Comparison of ENCODE assay signal across 8 cellular contexts in genomic region chr2:217785544-217786045, GRCh38.
DNase-seq lines count a peak whose midpoint lies in the region; ATAC-seq and TF ChIP-seq lines count a peak whose summit lies in the region.

No MANE protein-coding gene starts in this region.

- TF ChIP-seq CTCF in BE2C (IDR thresholded peaks at IDR 0.05; ENCODE audit: low read depth, low read length): peak; percentile 97
- peak; percentile 89 to 99 (median 96) for TF ChIP-seq CTCF in transverse colon (IDR thresholded peaks at IDR 0.05)

- H3K79me2 ChIP-seq in trophoblast cell (ENCODE audit: control insufficient read depth, insufficient read depth, low read length, poor library complexity): no peaks in the 10 kb centered on the region

- WGBS in trophoblast cell (ENCODE audit: extremely low coverage, insufficient coverage, insufficient read length): no CpG with 5 or more reads among the region's 10 CpGs
- 18% methylated on average over 10 of the region's 10 CpGs; no CpG with 5 or more reads in 1 of the 2 donors for WGBS in transverse colon (ENCODE audit: low coverage in 1 of 2), 2 donors

- H2BK120ac ChIP-seq in trophoblast cell (ENCODE audit: insufficient read depth, low read length, poor library complexity): no peak overlapping the region

- no peaks in the 10 kb centered on the region for H3K79me1 ChIP-seq in trophoblast cell (ENCODE audit: low read length)

- H3K18ac ChIP-seq in trophoblast cell (ENCODE audit: low read length): no peak overlapping the region

- H2BK12ac ChIP-seq in trophoblast cell (ENCODE audit: low read length): no peak overlapping the region

- no peak for TF ChIP-seq POLR2A in transverse colon (IDR thresholded peaks at IDR 0.05)

- no peak overlapping the region for H3K14ac ChIP-seq in trophoblast cell (ENCODE audit: low read length)

- no peak overlapping the region for H3K4me3 ChIP-seq in BE2C (ENCODE audit: low read depth, low read length)
- H3K4me3 ChIP-seq in SJCRH30: no peak overlapping the region
- no peak overlapping the region for H3K4me3 ChIP-seq in trophoblast cell (ENCODE audit: low read depth, low read length)
- H3K4me3 ChIP-seq in transverse colon: no peak overlapping the region

- H3K4me1 ChIP-seq in BE2C: no peaks in the 10 kb centered on the region
- no peaks in the 10 kb centered on the region for H3K4me1 ChIP-seq in SJCRH30
- H3K4me1 ChIP-seq in trophoblast cell (ENCODE audit: control insufficient read depth in 1 of 2, insufficient read depth in 2 of 2, low read length in 2 of 2): no peaks in the 10 kb centered on the region
- H3K4me1 ChIP-seq in transverse colon: no peaks in the 10 kb centered on the region

- H3K9ac ChIP-seq in trophoblast cell (ENCODE audit: low read length): no peak overlapping the region

- H3K9me3 ChIP-seq in BE2C: peaks cover 2% of the 10 kb centered on the region
- no peaks in the 10 kb centered on the region for H3K9me3 ChIP-seq in SJCRH30 (replicated peaks)
- peaks cover 9% of the 10 kb centered on the region for H3K9me3 ChIP-seq in trophoblast cell (ENCODE audit: insufficient read depth, low read depth, low read length)
- no peaks in the 10 kb centered on the region for H3K9me3 ChIP-seq in transverse colon

- no peak overlapping the region for H2BK5ac ChIP-seq in trophoblast cell (ENCODE audit: low read depth, low read length, poor library complexity)

- H2AFZ ChIP-seq in trophoblast cell (ENCODE audit: insufficient read depth, low read length, poor library complexity): no peak overlapping the region

- no peak overlapping the region for H3K4me2 ChIP-seq in trophoblast cell (ENCODE audit: low read length)

- DNase-seq in BE2C (peak; percentile 82), KBM-7 (peak; percentile 89), SJCRH30 (peak; percentile 56 to 82), glomerular visceral epithelial cell (ENCODE audit: extremely low spot score) (peak; percentile 70), trophoblast cell (peak; percentile 55 to 81), transverse colon (peak; percentile 80)
- DNase-seq in activated naive CD4-positive, alpha-beta T cell (lab: John Stamatoyannopoulos, UW): peak; percentile 43 to 66 (median 64)

- no peak overlapping the region for H4K91ac ChIP-seq in trophoblast cell (ENCODE audit: low read depth, low read length)

- no peak overlapping the region for H2AK5ac ChIP-seq in trophoblast cell (ENCODE audit: low read length)

- ATAC-seq in GM19035 (IDR thresholded peaks at IDR 0.05; ENCODE audit: unreplicated experiment): peak; percentile 81

- in situ Hi-C loops in KBM-7 (cut with MboI; ENCODE audit: low pct_unique_long_range_greater_than_20kb, low sequenced_read_pairs) (loop anchor here (25.0 kb wide), 1 partner anchor 227 kb away; the partner anchor contains the start of gene TNS1), transverse colon (cut with MboI; ENCODE audit: low pct_ligation_motif_present in 1 of 4, low pct_unique_long_range_greater_than_20kb in 1 of 4, low sequenced_read_pairs in 3 of 4) (loop anchor here in 3 of 4 donors (5.0 to 25.0 kb wide), 3 partner anchors 97 to 227 kb away; partner anchors contain the start of gene TNS1 (in 1 of the 3))

- no peaks in the 10 kb centered on the region for H3K27me3 ChIP-seq in BE2C
- H3K27me3 ChIP-seq in SJCRH30: no peaks in the 10 kb centered on the region; the same call in 1 of the 2 replicates
- no peaks in the 10 kb centered on the region for H3K27me3 ChIP-seq in trophoblast cell (ENCODE audit: insufficient read depth, low read length)
- H3K27me3 ChIP-seq in transverse colon: no peaks in the 10 kb centered on the region

- peak overlapping the region; percentile 14 for H4K8ac ChIP-seq in trophoblast cell (ENCODE audit: low read depth, low read length)

- H3K23ac ChIP-seq in trophoblast cell (ENCODE audit: low read length): no peak overlapping the region

- H4K12ac ChIP-seq in trophoblast cell (ENCODE audit: low read depth, low read length): no peak overlapping the region

- intact Hi-C loops in transverse colon (cut with DNase I; ENCODE audit: low total_unique reads): loop anchor here (5.0 kb wide), 2 partner anchors 92 to 247 kb away; no protein-coding TSS in a partner anchor

- H3K36me3 ChIP-seq in BE2C (no peaks in the 10 kb centered on the region), SJCRH30 (no peaks in the 10 kb centered on the region), trophoblast cell (ENCODE audit: control insufficient read depth in 1 of 2, insufficient read depth in 2 of 2, low read length in 2 of 2) (no peaks in the 10 kb centered on the region), transverse colon (no peaks in the 10 kb centered on the region)

- no peak for TF ChIP-seq EP300 in transverse colon (IDR thresholded peaks at IDR 0.05; ENCODE audit: low read depth)

- no peak overlapping the region for H3K4ac ChIP-seq in trophoblast cell (ENCODE audit: low read depth, low read length)

- H3K27ac ChIP-seq in SJCRH30 (no peak overlapping the region), trophoblast cell (ENCODE audit: low read depth, low read length) (no peak overlapping the region), transverse colon (peak overlapping the region in 1 of 4 donors; percentile 5)
